ENCODE assay signal across 8 cellular contexts in genomic region chr19:43465468-43466120, GRCh38. TPM values are rescaled to one million over a fixed set of nuclear protein-coding genes. Genes with fewer than 3 reads are reported as not detected.
DNase-seq lines count a peak whose midpoint lies in the region; ATAC-seq and TF ChIP-seq lines count a peak whose summit lies in the region.

LYPD3 (minus strand) TSS chr19:43465608; CDS start chr19:43465571, 37 bp downstream.

- in situ Hi-C loops in brain microvascular endothelial cell (cut with HindIII; ENCODE audit: low pct_ligation_motif_present, low sequenced_read_pairs) = no loop called here

- H3K27ac Mint-ChIP-seq in activated naive CD8-positive, alpha-beta T cell treated with anti-CD3 and anti-CD28 coated beads, Interleukin-2, amount 50 U/mL, for 24 hours = peak within 1 kb of the TSS; percentile 93

- TF ChIP-seq CTCF in thoracic aorta (IDR thresholded peaks at IDR 0.05) (no peak), brain microvascular endothelial cell (IDR thresholded peaks at IDR 0.05; ENCODE audit: low read depth, low read length, missing control alignments) (no peak)

- no peaks in the 10 kb centered on the region for H3K9me3 ChIP-seq in thoracic aorta

- H3K27me3 Mint-ChIP-seq in activated naive CD8-positive, alpha-beta T cell treated with anti-CD3 and anti-CD28 coated beads, Interleukin-2, amount 50 U/mL, for 24 hours = no peaks in the 10 kb centered on the region

- H3K4me3 Mint-ChIP-seq in activated naive CD8-positive, alpha-beta T cell treated with anti-CD3 and anti-CD28 coated beads, Interleukin-2, amount 50 U/mL, for 24 hours = peak within 1 kb of the TSS; percentile 86

- H3K27me3 ChIP-seq in thoracic aorta (replicated peaks; ENCODE audit: insufficient read depth) (no peaks in the 10 kb centered on the region), brain microvascular endothelial cell (replicated peaks) (no peaks in the 10 kb centered on the region)

- H3K4me3 ChIP-seq in thoracic aorta (peak within 1 kb of the TSS; percentile 87), brain microvascular endothelial cell (ENCODE audit: low read depth, low read length) (no peak within 1 kb of the TSS)

- H3K4me1 Mint-ChIP-seq in activated naive CD8-positive, alpha-beta T cell treated with anti-CD3 and anti-CD28 coated beads, Interleukin-2, amount 50 U/mL, for 24 hours = peaks cover 63% of the 10 kb centered on the region

- no peaks in the 10 kb centered on the region for H3K36me3 ChIP-seq in thoracic aorta
- no peaks in the 10 kb centered on the region for H3K36me3 ChIP-seq in brain microvascular endothelial cell (replicated peaks)

- H3K27ac ChIP-seq in thoracic aorta (peak within 1 kb of the TSS; percentile 76 to 82), brain microvascular endothelial cell (no peak within 1 kb of the TSS)

- H3K9me3 Mint-ChIP-seq in activated naive CD8-positive, alpha-beta T cell treated with anti-CD3 and anti-CD28 coated beads, Interleukin-2, amount 50 U/mL, for 24 hours = no peaks in the 10 kb centered on the region

- no peak for ATAC-seq in activated naive CD8-positive, alpha-beta T cell treated with anti-CD3 and anti-CD28 coated beads, Interleukin-2, amount 50 U/mL, for 24 hours
- no peak for ATAC-seq in thoracic aorta (ENCODE audit: insufficient number of reproducible peaks, low FRiP score, low read depth)
- no peak for ATAC-seq in HG02970 (IDR thresholded peaks at IDR 0.05; ENCODE audit: low FRiP score, unreplicated experiment)

- DNase-seq in activated CD4-positive, alpha-beta T cell treated with anti-CD3 and anti-CD28 coated beads for 48 hours = peak; percentile 40
- DNase-seq in activated CD4-positive, alpha-beta T cell treated with anti-CD3 and anti-CD28 coated beads for 1 hour = no peak
- DNase-seq in activated naive CD8-positive, alpha-beta T cell treated with anti-CD3 and anti-CD28 coated beads, Interleukin-2, amount 50 U/mL, for 24 hours = no peak
- DNase-seq in islet precursor cell = peak; percentile 93
- DNase-seq in thoracic aorta (ENCODE audit: low spot score) = no peak
- DNase-seq in brain microvascular endothelial cell = no peak
- DNase-seq in NCI-H1105 treated with DMSO at 0.1 percent for 48 hours (lab: John Stamatoyannopoulos, UW) = no peak

- H3K36me3 Mint-ChIP-seq in activated naive CD8-positive, alpha-beta T cell treated with anti-CD3 and anti-CD28 coated beads, Interleukin-2, amount 50 U/mL, for 24 hours (ENCODE audit: low read depth) = peaks cover 3% of the 10 kb centered on the region

- H3K4me1 ChIP-seq in thoracic aorta (ENCODE audit: control insufficient read depth in 1 of 2, low read depth in 2 of 2) = peaks cover 7 to 20% of the 10 kb centered on the region in 2 donors

RNA-seq across cellular contexts. Expression of gene LYPD3, which starts in this region (rescaled TPM):
- under 1 TPM in 1 of 2 donors, not detected in 1; 0.41 TPM for total RNA-seq in thoracic aorta

Comparison
In these comparisons a context has a peak if more than half of its experiments do, and no peak if none do; other contexts are left out.
1. DNase-seq: peak in activated CD4-positive, alpha-beta T cell treated with anti-CD3 and anti-CD28 coated beads for 48 hours (single experiment) and islet precursor cell (single experiment); none in activated CD4-positive, alpha-beta T cell treated with anti-CD3 and anti-CD28 coated beads for 1 hour (single experiment), activated naive CD8-positive, alpha-beta T cell treated with anti-CD3 and anti-CD28 coated beads, Interleukin-2, amount 50 U/mL, for 24 hours (single experiment), thoracic aorta (single experiment), brain microvascular endothelial cell (single experiment) and NCI-H1105 treated with DMSO at 0.1 percent for 48 hours (single experiment).